ENCODE assay signal across 9 cellular contexts in genomic region chr6:22906091-22906549, GRCh38.
DNase-seq lines count a peak whose midpoint lies in the region; ATAC-seq and TF ChIP-seq lines count a peak whose summit lies in the region.
"Had no signal": no experiment of that assay in that cellular context is flagged by ENCODE, and none has a peak within 500 bp of the region (broad histone marks: within the 10 kb centered on the region; RNA-seq: fewer than 3 reads in every experiment).

No MANE protein-coding gene starts in this region.

- no peaks in the 10 kb centered on the region for H3K9me3 ChIP-seq in A673 (ENCODE audit: low read depth, low read length, poor library complexity, severe bottlenecking)
- H3K9me3 ChIP-seq in breast epithelium: no peaks in the 10 kb centered on the region
- 0 out of 2 replicates have a peak, but pooled peaks cover 2% of the 10 kb centered on the region for H3K9me3 ChIP-seq in MM.1S (replicated peaks; ENCODE audit: insufficient read depth, low read length)
- H3K9me3 ChIP-seq in CD8-positive, alpha-beta memory T cell (ENCODE audit: low read length): no peaks in the 10 kb centered on the region

- CTCF ChIA-PET in A673 (lab: Charles Lee): interaction anchor here (0.8 kb wide), 1 partner anchor 44 kb away, joined by 3 read pairs; no protein-coding TSS in a partner anchor
- CTCF ChIA-PET in CD8-positive, alpha-beta memory T cell (lab: Charles Lee): no interaction called here

- DNase-seq in A673 (ENCODE audit: low spot score) (peak; percentile 61), HT1080 (ENCODE audit: low read depth) (peak; percentile 58), breast epithelium (ENCODE audit: low spot score in 2 of 2) (no peak), iris pigment epithelial cell (ENCODE audit: low read depth) (peak; percentile 57), MM.1S (no peak)
- no peak for DNase-seq in CD8-positive, alpha-beta memory T cell
- DNase-seq in activated CD4-positive, alpha-beta T cell treated with anti-CD3 and anti-CD28 coated beads for 1 hour: no peak
- DNase-seq: CD4-positive, alpha-beta memory T cell had no signal

- H3K27me3 Mint-ChIP-seq in CD8-positive, alpha-beta memory T cell: no peaks in the 10 kb centered on the region
- H3K27me3 Mint-ChIP-seq: CD4-positive, alpha-beta memory T cell had no signal

- intact Hi-C loops in A673 (cut with micrococcal nuclease; ENCODE audit: unreplicated experiment): no loop called here
- intact Hi-C loops in breast epithelium (cut with DNase I; ENCODE audit: low total_unique reads): no loop called here

- H3K4me3 Mint-ChIP-seq in CD8-positive, alpha-beta memory T cell: no peak overlapping the region
- H3K4me3 Mint-ChIP-seq: CD4-positive, alpha-beta memory T cell had no signal

- no peak overlapping the region for H3K4me3 ChIP-seq in A673 (ENCODE audit: low read depth, low read length, poor library complexity, severe bottlenecking)
- H3K4me3 ChIP-seq in breast epithelium: no peak overlapping the region
- no peak overlapping the region for H3K4me3 ChIP-seq in MM.1S (ENCODE audit: low read length)
- H3K4me3 ChIP-seq in CD8-positive, alpha-beta memory T cell (ENCODE audit: low read length): no peak overlapping the region

- H3K4me1 Mint-ChIP-seq in CD8-positive, alpha-beta memory T cell: no peaks in the 10 kb centered on the region
- H3K4me1 Mint-ChIP-seq: CD4-positive, alpha-beta memory T cell had no signal

- peaks cover 8% of the 10 kb centered on the region for H3K27me3 ChIP-seq in A673 (replicated peaks; ENCODE audit: insufficient read depth, low read depth, low read length, poor library complexity)
- H3K27me3 ChIP-seq in breast epithelium: no peaks in the 10 kb centered on the region
- no peaks in the 10 kb centered on the region for H3K27me3 ChIP-seq in MM.1S (replicated peaks; ENCODE audit: insufficient read depth, low read length)
- no peaks in the 10 kb centered on the region for H3K27me3 ChIP-seq in CD8-positive, alpha-beta memory T cell (ENCODE audit: insufficient read depth, low read length, poor library complexity, severe bottlenecking)

- no peak overlapping the region for H2AFZ ChIP-seq in MM.1S (ENCODE audit: low read length)

- no peak for TF ChIP-seq POLR2A in breast epithelium (IDR thresholded peaks at IDR 0.05)

- H3K36me3 ChIP-seq in A673 (ENCODE audit: insufficient read depth, low read length, poor library complexity, severe bottlenecking) (no peaks in the 10 kb centered on the region), breast epithelium (no peaks in the 10 kb centered on the region), MM.1S (replicated peaks; ENCODE audit: insufficient read depth, low read length) (no peaks in the 10 kb centered on the region)
- H3K36me3 ChIP-seq in CD8-positive, alpha-beta memory T cell (ENCODE audit: insufficient read depth, low read length): no peaks in the 10 kb centered on the region

- POLR2A ChIA-PET in A673 (lab: Charles Lee; ENCODE audit: low non-redundant PET): no interaction called here
- POLR2A ChIA-PET in CD8-positive, alpha-beta memory T cell (lab: Charles Lee): no interaction called here

- no peaks in the 10 kb centered on the region for H3F3A ChIP-seq in MM.1S (ENCODE audit: insufficient read depth, low read length)

- no peaks in the 10 kb centered on the region for H4K20me1 ChIP-seq in MM.1S (ENCODE audit: insufficient read depth, low read length)

- no peak overlapping the region for H3K9ac ChIP-seq in MM.1S (ENCODE audit: low read length)

- no TSS peak for BruUV-seq in A673 (replicated peaks; lab: Mats Ljungman, UMichigan)

- peaks cover 0 to 5% (median 0%) of the 10 kb centered on the region in 3 donors for H3K36me3 Mint-ChIP-seq in CD8-positive, alpha-beta memory T cell
- H3K36me3 Mint-ChIP-seq: CD4-positive, alpha-beta memory T cell had no signal

- TF ChIP-seq CTCF in A673 (conservative IDR thresholded peaks at IDR 0.05; ENCODE audit: low read depth, low read length) (peak; percentile 65), breast epithelium (IDR thresholded peaks at IDR 0.05) (peak in 2 of 3 donors; percentile 12 to 25), MM.1S (IDR thresholded peaks at IDR 0.05; ENCODE audit: low read length) (no peak)

- H3K27ac ChIP-seq in A673 (ENCODE audit: low read depth, low read length, poor library complexity, severe bottlenecking) (no peak overlapping the region), breast epithelium (no peak overlapping the region), MM.1S (ENCODE audit: low read length) (no peak overlapping the region)
- no peak overlapping the region for H3K27ac ChIP-seq in CD8-positive, alpha-beta memory T cell (ENCODE audit: low read depth, low read length)

- peaks cover 2 to 11% (median 5%) of the 10 kb centered on the region in 5 donors for H3K9me3 Mint-ChIP-seq in CD8-positive, alpha-beta memory T cell

- no peak for ATAC-seq in GM21360 (IDR thresholded peaks at IDR 0.05; ENCODE audit: unreplicated experiment)

- no peaks in the 10 kb centered on the region for H3K79me2 ChIP-seq in MM.1S (ENCODE audit: low read length)

- no peaks in the 10 kb centered on the region for H3K9me2 ChIP-seq in MM.1S (replicated peaks; ENCODE audit: insufficient read depth, low read length)

- H3K4me2 ChIP-seq in MM.1S (ENCODE audit: low read depth, low read length): no peak overlapping the region

- H3K4me1 ChIP-seq in A673 (ENCODE audit: insufficient read depth, low read length, poor library complexity, severe bottlenecking): no peaks in the 10 kb centered on the region
- no peaks in the 10 kb centered on the region for H3K4me1 ChIP-seq in breast epithelium
- no peaks in the 10 kb centered on the region for H3K4me1 ChIP-seq in MM.1S (ENCODE audit: low read length)
- no peaks in the 10 kb centered on the region for H3K4me1 ChIP-seq in CD8-positive, alpha-beta memory T cell (ENCODE audit: insufficient read depth, low read length)

- no peak overlapping the region for H3K27ac Mint-ChIP-seq in CD8-positive, alpha-beta memory T cell
- H3K27ac Mint-ChIP-seq: CD4-positive, alpha-beta memory T cell had no signal

Comparison
In these comparisons a context has a peak if more than half of its experiments do, and no peak if none do; other contexts are left out.
1. DNase-seq: peak in A673 (single experiment), HT1080 (single experiment) and iris pigment epithelial cell (single experiment); none in breast epithelium (0 of 2), MM.1S (single experiment), CD8-positive, alpha-beta memory T cell (0 of 5) and activated CD4-positive, alpha-beta T cell treated with anti-CD3 and anti-CD28 coated beads for 1 hour (single experiment).